1 cellular context compared by ENCODE assay signal in the genomic region with DNA sequence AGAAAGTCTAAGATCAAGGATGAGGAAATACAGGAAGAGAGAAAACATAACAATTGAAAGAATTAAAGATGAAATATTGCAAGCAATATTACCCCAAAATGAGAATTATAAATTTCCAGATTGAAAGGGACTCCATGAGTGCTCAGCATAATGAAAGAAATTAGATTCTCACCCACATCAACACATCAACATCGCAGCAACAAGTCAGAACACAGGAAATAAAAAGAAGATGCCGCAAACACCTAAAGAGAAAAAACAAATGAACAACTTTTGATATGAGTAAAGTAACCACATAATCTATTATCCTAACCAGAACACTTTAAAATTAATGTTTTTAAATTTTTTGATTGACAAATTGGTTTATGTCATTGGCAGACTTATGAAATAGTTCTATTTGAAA.
TF ChIP-seq lines count a peak whose summit lies in the region.

No MANE protein-coding gene starts in this region.

TF ChIP-seq in HepG2, 621 proteins besides CTCF, POLR2A, EP300 and RAD21 (continued from another document):
- TF ChIP-seq ZNF770 (CRISPR knock-in tag; IDR thresholded peaks at IDR 0.05): no peak
- TF ChIP-seq ELF3 (CRISPR knock-in tag; IDR thresholded peaks at IDR 0.05): no peak
- TF ChIP-seq ZNF556 (CRISPR knock-in tag; IDR thresholded peaks at IDR 0.05; ENCODE audit: borderline replicate concordance): no peak
